In genomic region chr2:45242161-45242741, GRCh38 we compare ENCODE assay signal across 11 cellular contexts.
A peak's percentile ranks its signal among the peaks of the same experiment; 100 is the strongest.
DNase-seq lines count a peak whose midpoint lies in the region; ATAC-seq and TF ChIP-seq lines count a peak whose summit lies in the region.
"Had no signal": no experiment of that assay in that cellular context is flagged by ENCODE, and none has a peak within 500 bp of the region (broad histone marks: within the 10 kb centered on the region; RNA-seq: fewer than 3 reads in every experiment).

No MANE protein-coding gene starts in this region.

- H3K4me1 ChIP-seq in adrenal gland (replicated peaks in 1 of 2) (peaks cover 0 to 15% of the 10 kb centered on the region in 2 donors), tibial artery (peaks cover 0 to 36% (median 13%) of the 10 kb centered on the region in 4 donors)
- no peaks in the 10 kb centered on the region for H3K4me1 ChIP-seq in naive thymus-derived CD4-positive, alpha-beta T cell (ENCODE audit: control insufficient read depth in 2 of 2, insufficient read depth in 2 of 2, low read length in 2 of 2)

- no peak for TF ChIP-seq CTCF in adrenal gland (IDR thresholded peaks at IDR 0.05)
- no peak for TF ChIP-seq CTCF in tibial artery (IDR thresholded peaks at IDR 0.05)

- H3K4me3 ChIP-seq in adrenal gland (no peak overlapping the region), tibial artery (no peak overlapping the region)
- no peak overlapping the region for H3K4me3 ChIP-seq in naive thymus-derived CD4-positive, alpha-beta T cell (ENCODE audit: low read length)
- H3K4me3 ChIP-seq: esophagus muscularis mucosa had no signal

- H3K27me3 Mint-ChIP-seq in naive thymus-derived CD4-positive, alpha-beta T cell, result peaks cover 0 to 30% (median 18%) of the 10 kb centered on the region in 5 donors

- no peaks in the 10 kb centered on the region for H3K9me3 Mint-ChIP-seq in naive thymus-derived CD4-positive, alpha-beta T cell
- H3K9me3 Mint-ChIP-seq: stimulated activated naive CD8-positive, alpha-beta T cell treated with anti-CD3 and anti-CD28 coated beads, Interleukin-15, Interleukin-2, amounts not matched to agents 100 ng/mL and 50 ng/mL, for 24 hours had no signal

- POLR2A ChIA-PET in naive thymus-derived CD4-positive, alpha-beta T cell (lab: Charles Lee), result no interaction called here

- CTCF ChIA-PET in naive thymus-derived CD4-positive, alpha-beta T cell (lab: Charles Lee), result no interaction called here

- no peak for ATAC-seq in naive thymus-derived CD4-positive, alpha-beta T cell
- no peak for ATAC-seq in GM18505 (IDR thresholded peaks at IDR 0.05; ENCODE audit: unreplicated experiment)
- ATAC-seq in HG03565 (IDR thresholded peaks at IDR 0.05; ENCODE audit: unreplicated experiment), result no peak

- H3K9me3 ChIP-seq in adrenal gland (replicated peaks in 1 of 3) (no peaks in the 10 kb centered on the region), tibial artery (no peaks in the 10 kb centered on the region)
- no peaks in the 10 kb centered on the region for H3K9me3 ChIP-seq in naive thymus-derived CD4-positive, alpha-beta T cell (ENCODE audit: control insufficient read depth in 2 of 3, low read length in 3 of 3)
- H3K9me3 ChIP-seq: esophagus muscularis mucosa had no signal

- H3K4me1 Mint-ChIP-seq in naive thymus-derived CD4-positive, alpha-beta T cell, result peaks cover 0 to 5% (median 0%) of the 10 kb centered on the region in 7 donors

- H3K4me3 Mint-ChIP-seq in naive thymus-derived CD4-positive, alpha-beta T cell, result no peak overlapping the region
- H3K4me3 Mint-ChIP-seq: stimulated activated naive CD8-positive, alpha-beta T cell treated with anti-CD3 and anti-CD28 coated beads, Interleukin-15, Interleukin-2, amounts not matched to agents 100 ng/mL and 50 ng/mL, for 24 hours had no signal

- no peak for TF ChIP-seq POLR2A in adrenal gland (IDR thresholded peaks at IDR 0.05)
- TF ChIP-seq POLR2A in GM18505 (IDR thresholded peaks at IDR 0.05; ENCODE audit: borderline replicate concordance, extremely low read depth, insufficient read depth, insufficient read length), result no peak

- DNase-seq in NCI-H748 (lab: John Stamatoyannopoulos, UW; ENCODE audit: unreplicated experiment), result peak; percentile 17
- no peak for DNase-seq in NCI-H748 treated with DMSO at 0.1 percent for 48 hours (lab: John Stamatoyannopoulos, UW)
- peak in 5 of 7 donors; percentile 7 to 63 (median 17) for DNase-seq in adrenal gland
- DNase-seq in iris pigment epithelial cell (ENCODE audit: low read depth), result peak; percentile 58
- DNase-seq in tibial artery, result peak in 1 of 2 donors; percentile 48
- no peak for DNase-seq in naive thymus-derived CD4-positive, alpha-beta T cell
- DNase-seq: posterior cingulate gyrus had no signal

- H3K36me3 ChIP-seq in adrenal gland (replicated peaks in 1 of 2), result no peaks in the 10 kb centered on the region
- H3K36me3 ChIP-seq in tibial artery, result no peaks in the 10 kb centered on the region
- no peaks in the 10 kb centered on the region for H3K36me3 ChIP-seq in naive thymus-derived CD4-positive, alpha-beta T cell (ENCODE audit: control insufficient read depth in 2 of 3, insufficient read depth in 3 of 3, low read length in 3 of 3)
- H3K36me3 ChIP-seq: esophagus muscularis mucosa had no signal

- intact Hi-C loops in adrenal gland (cut with DNase I) (no loop called here), tibial artery (cut with DNase I; ENCODE audit: low total_unique reads) (no loop called here)
- intact Hi-C loops in naive thymus-derived CD4-positive, alpha-beta T cell (cut with micrococcal nuclease), result no loop called here

- WGBS in adrenal gland, 4 donors, result 32 to 41% (median 37%) methylated on average over 6 of the region's 6 CpGs

- no peaks in the 10 kb centered on the region for H3K36me3 Mint-ChIP-seq in naive thymus-derived CD4-positive, alpha-beta T cell

- H3K27me3 ChIP-seq in adrenal gland (no peaks in the 10 kb centered on the region), tibial artery (no peaks in the 10 kb centered on the region)
- no peaks in the 10 kb centered on the region for H3K27me3 ChIP-seq in naive thymus-derived CD4-positive, alpha-beta T cell (ENCODE audit: control insufficient read depth in 2 of 2, insufficient read depth in 2 of 2, low read length in 2 of 2)
- H3K27me3 ChIP-seq: esophagus muscularis mucosa had no signal

- H3K27ac ChIP-seq in adrenal gland (no peak overlapping the region), tibial artery (peak overlapping the region; percentile 70 to 72)
- H3K27ac ChIP-seq in naive thymus-derived CD4-positive, alpha-beta T cell (ENCODE audit: low read depth, low read length), result no peak overlapping the region

- no peak overlapping the region for H3K27ac Mint-ChIP-seq in naive thymus-derived CD4-positive, alpha-beta T cell
- H3K27ac Mint-ChIP-seq: stimulated activated naive CD8-positive, alpha-beta T cell treated with anti-CD3 and anti-CD28 coated beads, Interleukin-15, Interleukin-2, amounts not matched to agents 100 ng/mL and 50 ng/mL, for 24 hours had no signal

Comparison
In these comparisons a context has a peak if more than half of its experiments do, and no peak if none do; other contexts are left out.
1. DNase-seq: peak in NCI-H748 (single experiment), adrenal gland (5 of 7) and iris pigment epithelial cell (single experiment); none in NCI-H748 treated with DMSO at 0.1 percent for 48 hours (single experiment) and naive thymus-derived CD4-positive, alpha-beta T cell (0 of 9).
2. H3K27ac ChIP-seq: peak in tibial artery (2 of 2); none in adrenal gland (0 of 5) and naive thymus-derived CD4-positive, alpha-beta T cell (single experiment).